ENCODE assay signal across 14 cellular contexts in genomic region chr1:7249516-7249915, GRCh38.
DNase-seq lines count a peak whose midpoint lies in the region; FAIRE-seq lines count a peak whose summit lies in the region.
"Had no signal": no experiment of that assay in that cellular context is flagged by ENCODE, and none has a peak within 500 bp of the region (broad histone marks: within the 10 kb centered on the region; RNA-seq: fewer than 3 reads in every experiment).

No MANE protein-coding gene starts in this region.

- H3K4me1 ChIP-seq in effector memory CD4-positive, alpha-beta T cell (ENCODE audit: control insufficient read depth, insufficient read depth, low read length, poor library complexity, severe bottlenecking) = no peaks in the 10 kb centered on the region
- H3K4me1 ChIP-seq: Caco-2 had no signal

- no peaks in the 10 kb centered on the region for H3K36me3 ChIP-seq in effector memory CD4-positive, alpha-beta T cell (ENCODE audit: control insufficient read depth, insufficient read depth, low read length)

- no peaks in the 10 kb centered on the region for H3K27me3 ChIP-seq in effector memory CD4-positive, alpha-beta T cell (replicated peaks; ENCODE audit: control insufficient read depth, insufficient read depth, low read length, poor library complexity, severe bottlenecking)

- FAIRE-seq in RCC 7860 (lab: Jason Lieb, UNC) = peak; percentile 20
- FAIRE-seq: G401.6, GM12891 had no signal

- H3K4me3 ChIP-seq in effector memory CD4-positive, alpha-beta T cell (ENCODE audit: insufficient read depth, low read depth, low read length, poor library complexity, severe bottlenecking) = no peak overlapping the region
- H3K4me3 ChIP-seq: GM23338 had no signal

- no peaks in the 10 kb centered on the region for H3K9me3 ChIP-seq in effector memory CD4-positive, alpha-beta T cell (ENCODE audit: control insufficient read depth, low read length)
- H3K9me3 ChIP-seq: Caco-2 had no signal

- DNase-seq in ELR (ENCODE audit: low read depth) (peak; percentile 38), RCC 7860 (ENCODE audit: low spot score) (peak; percentile 50), kidney tubule cell (ENCODE audit: low spot score) (peak; percentile 37), iPS-NIHi11 (ENCODE audit: low spot score) (no peak), CD1c-positive myeloid dendritic cell (ENCODE audit: extremely low spot score) (no peak)
- no peak for DNase-seq in effector memory CD4-positive, alpha-beta T cell
- DNase-seq in activated CD4-positive, CD25-positive, alpha-beta regulatory T cell treated with anti-CD3 and anti-CD28 coated beads, Interleukin-2, amount 50 U/mL, for 72 hours = no peak
- DNase-seq: Caco-2; CD8-positive, alpha-beta memory T cell; DND-41; H7 had no signal

- no peak overlapping the region for H3K27ac ChIP-seq in effector memory CD4-positive, alpha-beta T cell (ENCODE audit: insufficient read depth, low read length, poor library complexity, severe bottlenecking)

Comparison
In these comparisons a context has a peak if more than half of its experiments do, and no peak if none do; other contexts are left out.
1. DNase-seq: peak in ELR (single experiment), RCC 7860 (single experiment) and kidney tubule cell (single experiment); none in iPS-NIHi11 (single experiment), effector memory CD4-positive, alpha-beta T cell (0 of 3), activated CD4-positive, CD25-positive, alpha-beta regulatory T cell treated with anti-CD3 and anti-CD28 coated beads, Interleukin-2, amount 50 U/mL, for 72 hours (single experiment) and CD1c-positive myeloid dendritic cell (single experiment).